Comparison of ENCODE assay signal across 8 cellular contexts in the genomic region with DNA sequence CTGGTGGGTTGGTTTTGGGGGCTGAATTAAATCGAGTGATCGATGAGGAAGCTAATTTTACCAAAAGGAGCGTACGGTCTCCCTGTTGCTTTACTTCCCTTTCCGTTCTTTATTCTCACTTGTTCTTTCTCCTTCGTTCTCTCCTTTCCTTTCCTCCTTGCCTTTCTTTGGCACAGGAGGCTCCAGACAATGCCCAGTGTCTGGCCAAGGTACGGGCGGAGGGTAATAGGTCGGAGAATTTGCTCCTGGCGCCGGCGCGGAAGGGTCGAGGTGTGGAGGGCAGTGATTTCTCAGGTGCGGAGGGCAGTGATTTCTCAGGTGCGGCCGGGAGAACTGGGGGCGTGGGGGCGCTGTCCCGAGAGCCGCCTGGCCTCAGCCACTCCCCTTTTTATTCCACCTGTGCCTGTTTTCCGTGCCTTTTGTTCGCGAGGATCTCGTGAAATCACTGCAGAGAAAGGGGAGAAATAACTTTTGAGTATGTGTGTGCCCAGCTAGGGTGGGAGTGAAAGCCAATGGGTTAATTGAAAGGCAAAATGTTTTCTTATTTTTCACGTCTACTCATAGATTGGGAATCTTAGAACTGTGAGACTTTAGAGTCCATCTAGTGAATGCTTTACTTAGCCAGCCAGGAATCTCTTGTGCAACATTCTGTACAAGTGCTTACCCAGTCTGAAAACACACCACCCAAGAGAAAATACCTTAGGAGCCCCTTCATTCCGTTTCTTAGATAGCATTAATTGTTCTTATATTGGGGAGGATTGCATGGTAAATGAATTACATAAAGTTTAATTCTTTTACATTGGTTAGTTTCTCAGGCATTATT. TPM values are rescaled to one million over a fixed set of nuclear protein-coding genes. Genes with fewer than 3 reads are reported as not detected.
DNase-seq lines count a peak whose midpoint lies in the region; ATAC-seq and TF ChIP-seq lines count a peak whose summit lies in the region.

No MANE protein-coding gene starts in this region.

- no peaks in the 10 kb centered on the region for H3K9me3 ChIP-seq in T-helper 17 cell (ENCODE audit: control insufficient read depth, low read length, poor library complexity, severe bottlenecking)

- H3K27me3 Mint-ChIP-seq in T-helper 17 cell: peaks cover 40% of the 10 kb centered on the region

- peak overlapping the region; percentile 95 for H3K4me3 Mint-ChIP-seq in T-helper 17 cell

- TF ChIP-seq POLR2A in GM18505 (IDR thresholded peaks at IDR 0.05; ENCODE audit: borderline replicate concordance, extremely low read depth, insufficient read depth, insufficient read length): no peak

- H3K27ac Mint-ChIP-seq in T-helper 17 cell: peak overlapping the region; percentile 72

- DNase-seq in DMS153 treated with DMSO at 0.1 percent for 48 hours (lab: John Stamatoyannopoulos, UW; ENCODE audit: unreplicated experiment) (peak; percentile 31), HuH-7.5 (ENCODE audit: low spot score) (peak; percentile 22), T-helper 17 cell (peak in 1 of 3 donors; percentile 20), fibroblast of the conjunctiva (ENCODE audit: low read depth) (peak; percentile 20), omental fat pad (ENCODE audit: low spot score) (no peak), cortex of kidney (lab: John Stamatoyannopoulos, UW) (no peak)

- TF ChIP-seq CTCF in omental fat pad (IDR thresholded peaks at IDR 0.05): no peak

- ATAC-seq in T-helper 17 cell (no peak), omental fat pad (ENCODE audit: low FRiP score) (peak; percentile 43), GM18868 (IDR thresholded peaks at IDR 0.05; ENCODE audit: unreplicated experiment) (no peak), GM18505 (IDR thresholded peaks at IDR 0.05; ENCODE audit: unreplicated experiment) (no peak)

- peaks cover 4% of the 10 kb centered on the region for H3K36me3 Mint-ChIP-seq in T-helper 17 cell (ENCODE audit: low read depth)

- H3K4me1 Mint-ChIP-seq in T-helper 17 cell: peaks cover 24% of the 10 kb centered on the region

RNA-seq across cellular contexts. Expression of gene FNBP1L, which starts 1.3 kb away (rescaled TPM):
- total RNA-seq in T-helper 17 cell (1 to 10 TPM; 3.1 to 4.9 TPM), omental fat pad (10 to 100 TPM; 16.7 to 47.1 (median 27.7) TPM)

Comparison
In these comparisons a context has a peak if more than half of its experiments do, and no peak if none do; other contexts are left out.
1. DNase-seq: peak in DMS153 treated with DMSO at 0.1 percent for 48 hours (single experiment), HuH-7.5 (single experiment) and fibroblast of the conjunctiva (single experiment); none in omental fat pad (single experiment) and cortex of kidney (single experiment).